Comparison of ENCODE assay signal across 1 cellular context in the genomic region with DNA sequence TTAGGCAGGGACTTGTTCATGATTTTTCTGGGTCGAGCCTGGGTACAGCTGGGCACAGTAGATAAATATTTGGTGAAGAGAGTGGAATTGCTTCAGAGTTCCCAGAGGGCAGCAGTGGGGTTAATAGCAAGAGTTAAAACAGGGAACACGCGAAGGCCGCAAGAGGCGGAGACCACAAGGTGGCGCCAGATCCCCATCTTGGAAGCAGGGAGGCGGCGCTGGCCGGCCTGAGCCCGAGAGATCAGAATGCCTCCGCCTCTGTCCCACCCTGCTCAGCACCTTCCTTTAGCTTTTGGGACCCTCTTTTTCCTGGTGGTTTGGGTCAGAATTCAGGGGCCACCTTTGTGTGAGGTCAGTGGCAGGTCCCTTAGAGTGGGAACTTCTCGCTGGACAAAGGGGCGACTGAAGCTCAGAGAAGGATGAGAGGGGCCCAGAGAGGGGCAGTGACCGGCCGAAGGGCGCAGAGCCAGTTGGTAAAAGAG.
TF ChIP-seq lines count a peak whose summit lies in the region.

No MANE protein-coding gene starts in this region.

TF ChIP-seq in SK-N-SH treated with all-trans-retinoic acid at 6 μM for 48 hours, 23 proteins besides CTCF, POLR2A, EP300 and RAD21 (continued from another document):
- TF ChIP-seq, protein P1, sequence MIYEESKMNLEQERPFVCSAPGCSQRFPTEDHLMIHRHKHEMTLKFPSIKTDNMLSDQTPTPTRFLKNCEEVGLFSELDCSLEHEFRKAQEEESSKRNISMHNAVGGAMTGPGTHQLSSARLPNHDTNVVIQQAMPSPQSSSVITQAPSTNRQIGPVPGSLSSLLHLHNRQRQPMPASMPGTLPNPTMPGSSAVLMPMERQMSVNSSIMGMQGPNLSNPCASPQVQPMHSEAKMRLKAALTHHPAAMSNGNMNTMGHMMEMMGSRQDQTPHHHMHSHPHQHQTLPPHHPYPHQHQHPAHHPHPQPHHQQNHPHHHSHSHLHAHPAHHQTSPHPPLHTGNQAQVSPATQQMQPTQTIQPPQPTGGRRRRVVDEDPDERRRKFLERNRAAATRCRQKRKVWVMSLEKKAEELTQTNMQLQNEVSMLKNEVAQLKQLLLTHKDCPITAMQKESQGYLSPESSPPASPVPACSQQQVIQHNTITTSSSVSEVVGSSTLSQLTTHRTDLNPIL (CRISPR knock-in tag; IDR thresholded peaks at IDR 0.05; ENCODE audit: low read depth), result no peak
